ENCODE assay signal across 11 cellular contexts in the genomic region with DNA sequence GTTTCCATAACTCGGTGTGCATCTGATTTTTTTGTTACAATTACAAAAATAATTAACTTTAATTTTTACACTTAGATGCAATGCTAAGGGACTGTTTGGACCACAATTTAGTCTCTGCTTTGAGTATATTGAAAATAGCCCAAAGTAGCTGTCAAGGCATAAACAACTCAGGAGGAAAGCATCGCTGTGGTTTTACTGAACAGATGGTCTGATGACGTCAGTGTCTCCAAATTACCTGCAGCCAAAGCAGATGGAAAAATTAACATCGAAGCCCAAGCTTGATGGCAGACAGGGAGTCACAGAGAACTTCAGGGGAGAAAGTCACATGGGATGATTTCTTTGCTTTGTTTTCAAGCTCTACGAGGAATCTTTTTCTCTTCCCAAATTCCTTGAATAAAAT.
DNase-seq lines count a peak whose midpoint lies in the region; ATAC-seq, FAIRE-seq and TF ChIP-seq lines count a peak whose summit lies in the region.
"Had no signal": no experiment of that assay in that cellular context is flagged by ENCODE, and none has a peak within 500 bp of the region (broad histone marks: within the 10 kb centered on the region; RNA-seq: fewer than 3 reads in every experiment).

No MANE protein-coding gene starts in this region.

- no peaks in the 10 kb centered on the region for H3K79me2 ChIP-seq in HepG2 (ENCODE audit: insufficient read depth, low read length)

- DNase-seq in HepG2 (ENCODE audit: low spot score) (no peak), right lobe of liver (no peak), NCI-H2171 treated with DMSO at 0.1 percent for 48 hours (lab: John Stamatoyannopoulos, UW) (peak; percentile 91), cerebellar cortex (ENCODE audit: low spot score) (peak; percentile 98), superior temporal gyrus (ENCODE audit: extremely low spot score) (peak; percentile 58), NCI-H345 treated with DMSO at 0.1 percent for 48 hours (lab: John Stamatoyannopoulos, UW; ENCODE audit: unreplicated experiment) (no peak), NCI-H187 (lab: John Stamatoyannopoulos, UW) (no peak), HUDEP-2 (lab: John Stamatoyannopoulos, UW; ENCODE audit: unreplicated experiment in 76 of 76) (no peak)
- DNase-seq: mucosa of descending colon had no signal

- TF ChIP-seq RAD21 in HepG2 (CRISPR knock-in tag; IDR thresholded peaks at IDR 0.05): no peak

- 9% methylated on average over 5 of the region's 5 CpGs for WGBS in HepG2 (ENCODE audit: low lambda C conversion rate)
- WGBS in right lobe of liver (ENCODE audit: insufficient coverage, low coverage, low lambda C conversion rate, missing lambda C conversion rate): 42% methylated on average over 5 of the region's 5 CpGs

- TF ChIP-seq CTCF in HepG2 (CRISPR knock-in tag; IDR thresholded peaks at IDR 0.05): no peak
- TF ChIP-seq CTCF in right lobe of liver (IDR thresholded peaks at IDR 0.05): no peak

- no peak for TF ChIP-seq POLR2A in HepG2 (IDR thresholded peaks at IDR 0.05; ENCODE audit: insufficient read depth in 1 of 2, low read depth in 2 of 2, low read length in 2 of 2)
- TF ChIP-seq POLR2A in right lobe of liver (IDR thresholded peaks at IDR 0.05): no peak

- in situ Hi-C loops in HepG2 (cut with HindIII; ENCODE audit: extremely low pct_ligation_motif_present, low pct_unique_long_range_greater_than_20kb): no loop called here

- H3K4me3 ChIP-seq in HepG2 (replicated peaks in 1 of 3; ENCODE audit: insufficient read depth in 1 of 3, low read depth in 2 of 3, low read length in 3 of 3): no peak overlapping the region
- no peak overlapping the region for H3K4me3 ChIP-seq in right lobe of liver
- H3K4me3 ChIP-seq: mucosa of descending colon, SJSA1 had no signal

- BruUV-seq in HepG2 (replicated peaks; lab: Mats Ljungman, UMichigan): no TSS peak

- H3K4me2 ChIP-seq in HepG2 (ENCODE audit: low read depth, low read length): no peak overlapping the region

- no peaks in the 10 kb centered on the region for H4K20me1 ChIP-seq in HepG2 (ENCODE audit: insufficient read depth, low read length)

- TF ChIP-seq EP300 in HepG2 (IDR thresholded peaks at IDR 0.05; ENCODE audit: low read depth in 2 of 2, low read length in 2 of 2) (no peak), HepG2 (CRISPR knock-in tag; IDR thresholded peaks at IDR 0.05; ENCODE audit: borderline replicate concordance) (no peak)

- CTCF ChIA-PET in HepG2 (lab: Yijun Ruan, JAX; ENCODE audit: low intra/inter-chr PET ratio, low total read pairs): no interaction called here

- H3K27me3 ChIP-seq in HepG2 (ENCODE audit: control insufficient read depth in 1 of 2, insufficient read depth in 2 of 2, low read length in 2 of 2) (no peaks in the 10 kb centered on the region; a peak in 1 of 5 replicates), right lobe of liver (no peaks in the 10 kb centered on the region)
- H3K27me3 ChIP-seq: SJSA1 had no signal

- H3K27ac ChIP-seq in HepG2 (ENCODE audit: extremely low read length, insufficient read depth, low read length) (no peak overlapping the region), right lobe of liver (no peak overlapping the region)
- H3K27ac ChIP-seq: SJSA1 had no signal

- no peaks in the 10 kb centered on the region for H3K4me1 ChIP-seq in HepG2 (ENCODE audit: insufficient read depth, low read length)
- H3K4me1 ChIP-seq in right lobe of liver: no peaks in the 10 kb centered on the region
- H3K4me1 ChIP-seq: SJSA1 had no signal

- H2AFZ ChIP-seq in HepG2 (ENCODE audit: low read length): no peak overlapping the region

- FAIRE-seq in HepG2 (lab: Jason Lieb, UNC): no peak
- FAIRE-seq: endothelial cell of umbilical vein had no signal

- H3K36me3 ChIP-seq in HepG2 (replicated peaks in 1 of 2; ENCODE audit: control insufficient read depth in 1 of 2, insufficient read depth in 2 of 2, low read length in 2 of 2) (no peaks in the 10 kb centered on the region), right lobe of liver (no peaks in the 10 kb centered on the region)
- H3K36me3 ChIP-seq: SJSA1 had no signal

- ATAC-seq in HepG2: no peak
- ATAC-seq in right lobe of liver: no peak

- intact Hi-C loops in HepG2 (cut with micrococcal nuclease; ENCODE audit: unreplicated experiment): no loop called here
- intact Hi-C loops in right lobe of liver (cut with DNase I): no loop called here

- no peak overlapping the region for H3K9ac ChIP-seq in HepG2 (ENCODE audit: insufficient read depth, low read depth, low read length)

- POLR2A ChIA-PET in HepG2 (lab: Yijun Ruan, JAX): no interaction called here

- H3K9me3 ChIP-seq in HepG2 (ENCODE audit: low read length): no peaks in the 10 kb centered on the region
- H3K9me3 ChIP-seq in right lobe of liver: no peaks in the 10 kb centered on the region
- H3K9me3 ChIP-seq: mucosa of descending colon, SJSA1 had no signal

TF ChIP-seq in HepG2, 621 proteins besides CTCF, POLR2A, EP300 and RAD21 (continues in another document):
- TF ChIP-seq, protein P1, sequence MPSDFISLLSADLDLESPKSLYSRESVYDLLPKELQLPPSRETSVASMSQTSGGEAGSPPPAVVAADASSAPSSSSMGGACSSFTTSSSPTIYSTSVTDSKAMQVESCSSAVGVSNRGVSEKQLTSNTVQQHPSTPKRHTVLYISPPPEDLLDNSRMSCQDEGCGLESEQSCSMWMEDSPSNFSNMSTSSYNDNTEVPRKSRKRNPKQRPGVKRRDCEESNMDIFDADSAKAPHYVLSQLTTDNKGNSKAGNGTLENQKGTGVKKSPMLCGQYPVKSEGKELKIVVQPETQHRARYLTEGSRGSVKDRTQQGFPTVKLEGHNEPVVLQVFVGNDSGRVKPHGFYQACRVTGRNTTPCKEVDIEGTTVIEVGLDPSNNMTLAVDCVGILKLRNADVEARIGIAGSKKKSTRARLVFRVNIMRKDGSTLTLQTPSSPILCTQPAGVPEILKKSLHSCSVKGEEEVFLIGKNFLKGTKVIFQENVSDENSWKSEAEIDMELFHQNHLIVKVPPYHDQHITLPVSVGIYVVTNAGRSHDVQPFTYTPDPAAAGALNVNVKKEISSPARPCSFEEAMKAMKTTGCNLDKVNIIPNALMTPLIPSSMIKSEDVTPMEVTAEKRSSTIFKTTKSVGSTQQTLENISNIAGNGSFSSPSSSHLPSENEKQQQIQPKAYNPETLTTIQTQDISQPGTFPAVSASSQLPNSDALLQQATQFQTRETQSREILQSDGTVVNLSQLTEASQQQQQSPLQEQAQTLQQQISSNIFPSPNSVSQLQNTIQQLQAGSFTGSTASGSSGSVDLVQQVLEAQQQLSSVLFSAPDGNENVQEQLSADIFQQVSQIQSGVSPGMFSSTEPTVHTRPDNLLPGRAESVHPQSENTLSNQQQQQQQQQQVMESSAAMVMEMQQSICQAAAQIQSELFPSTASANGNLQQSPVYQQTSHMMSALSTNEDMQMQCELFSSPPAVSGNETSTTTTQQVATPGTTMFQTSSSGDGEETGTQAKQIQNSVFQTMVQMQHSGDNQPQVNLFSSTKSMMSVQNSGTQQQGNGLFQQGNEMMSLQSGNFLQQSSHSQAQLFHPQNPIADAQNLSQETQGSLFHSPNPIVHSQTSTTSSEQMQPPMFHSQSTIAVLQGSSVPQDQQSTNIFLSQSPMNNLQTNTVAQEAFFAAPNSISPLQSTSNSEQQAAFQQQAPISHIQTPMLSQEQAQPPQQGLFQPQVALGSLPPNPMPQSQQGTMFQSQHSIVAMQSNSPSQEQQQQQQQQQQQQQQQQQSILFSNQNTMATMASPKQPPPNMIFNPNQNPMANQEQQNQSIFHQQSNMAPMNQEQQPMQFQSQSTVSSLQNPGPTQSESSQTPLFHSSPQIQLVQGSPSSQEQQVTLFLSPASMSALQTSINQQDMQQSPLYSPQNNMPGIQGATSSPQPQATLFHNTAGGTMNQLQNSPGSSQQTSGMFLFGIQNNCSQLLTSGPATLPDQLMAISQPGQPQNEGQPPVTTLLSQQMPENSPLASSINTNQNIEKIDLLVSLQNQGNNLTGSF (CRISPR knock-in tag; IDR thresholded peaks at IDR 0.05): no peak
- TF ChIP-seq MIER2 (CRISPR knock-in tag; IDR thresholded peaks at IDR 0.05): no peak
- no peak for TF ChIP-seq ZNF383 (CRISPR knock-in tag; IDR thresholded peaks at IDR 0.05; ENCODE audit: borderline replicate concordance)
- no peak for TF ChIP-seq PRMT3 (CRISPR knock-in tag; IDR thresholded peaks at IDR 0.05; ENCODE audit: borderline replicate concordance, low read depth)
- TF ChIP-seq CREB1 (IDR thresholded peaks at IDR 0.05): peak; percentile 91
- no peak for TF ChIP-seq CREB1 (CRISPR knock-in tag; IDR thresholded peaks at IDR 0.05)
- peak; percentile 89 for TF ChIP-seq ATF7 (IDR thresholded peaks at IDR 0.05)
- TF ChIP-seq ATF7 (CRISPR knock-in tag; IDR thresholded peaks at IDR 0.05): no peak

Comparison
In these comparisons a context has a peak if more than half of its experiments do, and no peak if none do; other contexts are left out.
1. DNase-seq: peak in NCI-H2171 treated with DMSO at 0.1 percent for 48 hours (single experiment), cerebellar cortex (single experiment) and superior temporal gyrus (single experiment); none in HepG2 (single experiment), right lobe of liver (0 of 3), NCI-H345 treated with DMSO at 0.1 percent for 48 hours (single experiment), NCI-H187 (0 of 2) and HUDEP-2 (0 of 76).